1 cellular context compared by ENCODE assay signal in genomic region chr3:119418091-119418512, GRCh38.
A peak's percentile ranks its signal among the peaks of the same experiment; 100 is the strongest.
TF ChIP-seq lines count a peak whose summit lies in the region.

No MANE protein-coding gene starts in this region.

TF ChIP-seq in K562, 482 proteins besides CTCF, POLR2A, EP300 and RAD21 (continued from another document and continues in another):
- TF ChIP-seq, protein P1, sequence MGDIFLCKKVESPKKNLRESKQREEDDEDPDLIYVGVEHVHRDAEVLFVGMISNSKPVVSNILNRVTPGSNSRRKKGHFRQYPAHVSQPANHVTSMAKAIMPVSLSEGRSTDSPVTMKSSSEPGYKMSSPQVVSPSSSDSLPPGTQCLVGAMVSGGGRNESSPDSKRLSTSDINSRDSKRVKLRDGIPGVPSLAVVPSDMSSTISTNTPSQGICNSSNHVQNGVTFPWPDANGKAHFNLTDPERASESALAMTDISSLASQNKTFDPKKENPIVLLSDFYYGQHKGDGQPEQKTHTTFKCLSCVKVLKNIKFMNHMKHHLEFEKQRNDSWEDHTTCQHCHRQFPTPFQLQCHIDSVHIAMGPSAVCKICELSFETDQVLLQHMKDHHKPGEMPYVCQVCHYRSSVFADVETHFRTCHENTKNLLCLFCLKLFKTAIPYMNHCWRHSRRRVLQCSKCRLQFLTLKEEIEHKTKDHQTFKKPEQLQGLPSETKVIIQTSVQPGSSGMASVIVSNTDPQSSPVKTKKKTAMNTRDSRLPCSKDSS (IDR thresholded peaks at IDR 0.05; ENCODE audit: low read depth, partially characterized antibody), result no peak
- TF ChIP-seq NR1H2 (CRISPR knock-in tag; IDR thresholded peaks at IDR 0.05) (no peak), RUNX1 (IDR thresholded peaks at IDR 0.05; ENCODE audit: low read depth) (no peak), FOXA1 (IDR thresholded peaks at IDR 0.05; ENCODE audit: borderline replicate concordance) (no peak), KLF16 (IDR thresholded peaks at IDR 0.05) (peak; percentile 56; the same call in 1 of the 2 replicates), ZNF174 (CRISPR knock-in tag; IDR thresholded peaks at IDR 0.05) (no peak), HOMEZ (CRISPR knock-in tag; IDR thresholded peaks at IDR 0.05) (no peak), BRCA1 (IDR thresholded peaks at IDR 0.05) (no peak), BRCA1 (CRISPR knock-in tag; IDR thresholded peaks at IDR 0.05) (no peak), MTF1 (CRISPR knock-in tag; IDR thresholded peaks at IDR 0.05; ENCODE audit: borderline replicate concordance) (no peak), MCM5 (IDR thresholded peaks at IDR 0.05; ENCODE audit: low read depth) (no peak), POLR2G (IDR thresholded peaks at IDR 0.05; ENCODE audit: low read depth, low read length) (no peak), ZNF41 (CRISPR knock-in tag; conservative IDR thresholded peaks at IDR 0.05) (no peak), CSDE1 (IDR thresholded peaks at IDR 0.05) (no peak), ZNF274 (IDR thresholded peaks at IDR 0.05; ENCODE audit: borderline replicate concordance, low read depth, low read length) (no peak), ZNF766 (CRISPR knock-in tag; conservative IDR thresholded peaks at IDR 0.05) (no peak), ETS2 (tag; IDR thresholded peaks at IDR 0.05; ENCODE audit: borderline replicate concordance, poor library complexity, severe bottlenecking) (no peak), TBP (optimal IDR thresholded peaks at IDR 0.05; ENCODE audit: low read depth, low read length) (no peak), PML (IDR thresholded peaks at IDR 0.05; ENCODE audit: low read length) (peak; percentile 49; the same call in 1 of the 2 replicates), CBFA2T3 (IDR thresholded peaks at IDR 0.05) (peak; percentile 92), ATF2 (CRISPR knock-in tag; IDR thresholded peaks at IDR 0.05) (no peak), NFE2L1 (tag; IDR thresholded peaks at IDR 0.05; ENCODE audit: borderline replicate concordance, low read depth) (no peak), SRSF1 (IDR thresholded peaks at IDR 0.05; ENCODE audit: low read depth, low read length) (no peak), ZNF197 (CRISPR knock-in tag; IDR thresholded peaks at IDR 0.05; ENCODE audit: low read depth) (no peak), ATF1 (CRISPR knock-in tag; IDR thresholded peaks at IDR 0.05) (no peak), ATF1 (tag; IDR thresholded peaks at IDR 0.05) (peak; percentile 65), GATA2 (CRISPR knock-in tag; IDR thresholded peaks at IDR 0.05) (peak; percentile 61), GTF2F1 (IDR thresholded peaks at IDR 0.05; ENCODE audit: low read depth, low read length) (no peak), SPI1 (IDR thresholded peaks at IDR 0.05; ENCODE audit: borderline replicate concordance, low read depth, low read length) (no peak), CREB1 (IDR thresholded peaks at IDR 0.05) (0 out of 2 replicates have a peak, but pooled peaks have one; percentile 25), CREB1 (CRISPR knock-in tag; IDR thresholded peaks at IDR 0.05) (no peak), POLR2AphosphoS5 (IDR thresholded peaks at IDR 0.05; ENCODE audit: control insufficient read depth, insufficient read depth, low read depth, low read length) (peak; percentile 70; the same call in 1 of the 2 replicates), RBBP5 (IDR thresholded peaks at IDR 0.05; ENCODE audit: borderline replicate concordance, insufficient read depth, low read length, poor library complexity, severe bottlenecking) (no peak), EZH2 (IDR thresholded peaks at IDR 0.05; ENCODE audit: borderline replicate concordance, low read depth, low read length) (no peak), HIVEP1 (CRISPR knock-in tag; IDR thresholded peaks at IDR 0.05) (no peak), NRF1 (conservative IDR thresholded peaks at IDR 0.05 in 1 of 2, IDR thresholded peaks at IDR 0.05 in 1 of 2) (no peak), TRIM24 (IDR thresholded peaks at IDR 0.05) (peak; percentile 70 to 71)
- TF ChIP-seq, protein P2, sequence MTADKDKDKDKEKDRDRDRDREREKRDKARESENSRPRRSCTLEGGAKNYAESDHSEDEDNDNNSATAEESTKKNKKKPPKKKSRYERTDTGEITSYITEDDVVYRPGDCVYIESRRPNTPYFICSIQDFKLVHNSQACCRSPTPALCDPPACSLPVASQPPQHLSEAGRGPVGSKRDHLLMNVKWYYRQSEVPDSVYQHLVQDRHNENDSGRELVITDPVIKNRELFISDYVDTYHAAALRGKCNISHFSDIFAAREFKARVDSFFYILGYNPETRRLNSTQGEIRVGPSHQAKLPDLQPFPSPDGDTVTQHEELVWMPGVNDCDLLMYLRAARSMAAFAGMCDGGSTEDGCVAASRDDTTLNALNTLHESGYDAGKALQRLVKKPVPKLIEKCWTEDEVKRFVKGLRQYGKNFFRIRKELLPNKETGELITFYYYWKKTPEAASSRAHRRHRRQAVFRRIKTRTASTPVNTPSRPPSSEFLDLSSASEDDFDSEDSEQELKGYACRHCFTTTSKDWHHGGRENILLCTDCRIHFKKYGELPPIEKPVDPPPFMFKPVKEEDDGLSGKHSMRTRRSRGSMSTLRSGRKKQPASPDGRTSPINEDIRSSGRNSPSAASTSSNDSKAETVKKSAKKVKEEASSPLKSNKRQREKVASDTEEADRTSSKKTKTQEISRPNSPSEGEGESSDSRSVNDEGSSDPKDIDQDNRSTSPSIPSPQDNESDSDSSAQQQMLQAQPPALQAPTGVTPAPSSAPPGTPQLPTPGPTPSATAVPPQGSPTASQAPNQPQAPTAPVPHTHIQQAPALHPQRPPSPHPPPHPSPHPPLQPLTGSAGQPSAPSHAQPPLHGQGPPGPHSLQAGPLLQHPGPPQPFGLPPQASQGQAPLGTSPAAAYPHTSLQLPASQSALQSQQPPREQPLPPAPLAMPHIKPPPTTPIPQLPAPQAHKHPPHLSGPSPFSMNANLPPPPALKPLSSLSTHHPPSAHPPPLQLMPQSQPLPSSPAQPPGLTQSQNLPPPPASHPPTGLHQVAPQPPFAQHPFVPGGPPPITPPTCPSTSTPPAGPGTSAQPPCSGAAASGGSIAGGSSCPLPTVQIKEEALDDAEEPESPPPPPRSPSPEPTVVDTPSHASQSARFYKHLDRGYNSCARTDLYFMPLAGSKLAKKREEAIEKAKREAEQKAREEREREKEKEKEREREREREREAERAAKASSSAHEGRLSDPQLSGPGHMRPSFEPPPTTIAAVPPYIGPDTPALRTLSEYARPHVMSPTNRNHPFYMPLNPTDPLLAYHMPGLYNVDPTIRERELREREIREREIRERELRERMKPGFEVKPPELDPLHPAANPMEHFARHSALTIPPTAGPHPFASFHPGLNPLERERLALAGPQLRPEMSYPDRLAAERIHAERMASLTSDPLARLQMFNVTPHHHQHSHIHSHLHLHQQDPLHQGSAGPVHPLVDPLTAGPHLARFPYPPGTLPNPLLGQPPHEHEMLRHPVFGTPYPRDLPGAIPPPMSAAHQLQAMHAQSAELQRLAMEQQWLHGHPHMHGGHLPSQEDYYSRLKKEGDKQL (CRISPR knock-in tag; IDR thresholded peaks at IDR 0.05; ENCODE audit: borderline replicate concordance), result no peak
- TF ChIP-seq, protein P3, sequence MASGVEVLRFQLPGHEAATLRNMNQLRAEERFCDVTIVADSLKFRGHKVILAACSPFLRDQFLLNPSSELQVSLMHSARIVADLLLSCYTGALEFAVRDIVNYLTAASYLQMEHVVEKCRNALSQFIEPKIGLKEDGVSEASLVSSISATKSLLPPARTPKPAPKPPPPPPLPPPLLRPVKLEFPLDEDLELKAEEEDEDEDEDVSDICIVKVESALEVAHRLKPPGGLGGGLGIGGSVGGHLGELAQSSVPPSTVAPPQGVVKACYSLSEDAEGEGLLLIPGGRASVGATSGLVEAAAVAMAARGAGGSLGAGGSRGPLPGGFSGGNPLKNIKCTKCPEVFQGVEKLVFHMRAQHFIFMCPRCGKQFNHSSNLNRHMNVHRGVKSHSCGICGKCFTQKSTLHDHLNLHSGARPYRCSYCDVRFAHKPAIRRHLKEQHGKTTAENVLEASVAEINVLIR (CRISPR knock-in tag; IDR thresholded peaks at IDR 0.05), result no peak
- TF ChIP-seq, protein P4, sequence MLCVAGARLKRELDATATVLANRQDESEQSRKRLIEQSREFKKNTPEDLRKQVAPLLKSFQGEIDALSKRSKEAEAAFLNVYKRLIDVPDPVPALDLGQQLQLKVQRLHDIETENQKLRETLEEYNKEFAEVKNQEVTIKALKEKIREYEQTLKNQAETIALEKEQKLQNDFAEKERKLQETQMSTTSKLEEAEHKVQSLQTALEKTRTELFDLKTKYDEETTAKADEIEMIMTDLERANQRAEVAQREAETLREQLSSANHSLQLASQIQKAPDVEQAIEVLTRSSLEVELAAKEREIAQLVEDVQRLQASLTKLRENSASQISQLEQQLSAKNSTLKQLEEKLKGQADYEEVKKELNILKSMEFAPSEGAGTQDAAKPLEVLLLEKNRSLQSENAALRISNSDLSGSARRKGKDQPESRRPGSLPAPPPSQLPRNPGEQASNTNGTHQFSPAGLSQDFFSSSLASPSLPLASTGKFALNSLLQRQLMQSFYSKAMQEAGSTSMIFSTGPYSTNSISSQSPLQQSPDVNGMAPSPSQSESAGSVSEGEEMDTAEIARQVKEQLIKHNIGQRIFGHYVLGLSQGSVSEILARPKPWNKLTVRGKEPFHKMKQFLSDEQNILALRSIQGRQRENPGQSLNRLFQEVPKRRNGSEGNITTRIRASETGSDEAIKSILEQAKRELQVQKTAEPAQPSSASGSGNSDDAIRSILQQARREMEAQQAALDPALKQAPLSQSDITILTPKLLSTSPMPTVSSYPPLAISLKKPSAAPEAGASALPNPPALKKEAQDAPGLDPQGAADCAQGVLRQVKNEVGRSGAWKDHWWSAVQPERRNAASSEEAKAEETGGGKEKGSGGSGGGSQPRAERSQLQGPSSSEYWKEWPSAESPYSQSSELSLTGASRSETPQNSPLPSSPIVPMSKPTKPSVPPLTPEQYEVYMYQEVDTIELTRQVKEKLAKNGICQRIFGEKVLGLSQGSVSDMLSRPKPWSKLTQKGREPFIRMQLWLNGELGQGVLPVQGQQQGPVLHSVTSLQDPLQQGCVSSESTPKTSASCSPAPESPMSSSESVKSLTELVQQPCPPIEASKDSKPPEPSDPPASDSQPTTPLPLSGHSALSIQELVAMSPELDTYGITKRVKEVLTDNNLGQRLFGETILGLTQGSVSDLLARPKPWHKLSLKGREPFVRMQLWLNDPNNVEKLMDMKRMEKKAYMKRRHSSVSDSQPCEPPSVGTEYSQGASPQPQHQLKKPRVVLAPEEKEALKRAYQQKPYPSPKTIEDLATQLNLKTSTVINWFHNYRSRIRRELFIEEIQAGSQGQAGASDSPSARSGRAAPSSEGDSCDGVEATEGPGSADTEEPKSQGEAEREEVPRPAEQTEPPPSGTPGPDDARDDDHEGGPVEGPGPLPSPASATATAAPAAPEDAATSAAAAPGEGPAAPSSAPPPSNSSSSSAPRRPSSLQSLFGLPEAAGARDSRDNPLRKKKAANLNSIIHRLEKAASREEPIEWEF (CRISPR knock-in tag; IDR thresholded peaks at IDR 0.05), result no peak
- TF ChIP-seq, protein P5, sequence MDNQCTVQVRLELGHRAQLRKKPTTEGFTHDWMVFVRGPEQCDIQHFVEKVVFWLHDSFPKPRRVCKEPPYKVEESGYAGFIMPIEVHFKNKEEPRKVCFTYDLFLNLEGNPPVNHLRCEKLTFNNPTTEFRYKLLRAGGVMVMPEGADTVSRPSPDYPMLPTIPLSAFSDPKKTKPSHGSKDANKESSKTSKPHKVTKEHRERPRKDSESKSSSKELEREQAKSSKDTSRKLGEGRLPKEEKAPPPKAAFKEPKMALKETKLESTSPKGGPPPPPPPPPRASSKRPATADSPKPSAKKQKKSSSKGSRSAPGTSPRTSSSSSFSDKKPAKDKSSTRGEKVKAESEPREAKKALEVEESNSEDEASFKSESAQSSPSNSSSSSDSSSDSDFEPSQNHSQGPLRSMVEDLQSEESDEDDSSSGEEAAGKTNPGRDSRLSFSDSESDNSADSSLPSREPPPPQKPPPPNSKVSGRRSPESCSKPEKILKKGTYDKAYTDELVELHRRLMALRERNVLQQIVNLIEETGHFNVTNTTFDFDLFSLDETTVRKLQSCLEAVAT (IDR thresholded peaks at IDR 0.05), result no peak
